In the genomic region with DNA sequence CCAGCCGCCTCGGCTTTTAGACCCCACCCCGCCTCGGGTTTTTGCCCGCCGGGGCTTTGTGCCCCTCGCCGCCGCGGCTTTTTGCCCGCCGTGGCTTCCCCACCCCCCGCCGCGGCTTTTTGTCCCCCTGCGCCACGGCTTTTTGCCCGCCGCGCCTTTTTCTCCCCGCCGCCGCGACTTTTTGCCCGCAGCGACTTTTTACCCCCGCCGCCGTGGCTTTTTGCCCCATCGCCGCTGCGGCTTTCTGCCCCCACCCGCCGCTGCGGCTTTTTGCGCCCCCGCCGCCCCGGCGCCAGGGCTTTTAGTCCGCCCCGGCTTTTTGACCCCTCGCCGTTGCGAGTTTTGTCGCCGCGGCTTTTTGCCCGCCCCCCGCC, we compare ENCODE assay signal across 13 cellular contexts.
DNase-seq lines count a peak whose midpoint lies in the region; ATAC-seq and TF ChIP-seq lines count a peak whose summit lies in the region.
"Had no signal": no experiment of that assay in that cellular context is flagged by ENCODE, and none has a peak within 500 bp of the region (broad histone marks: within the 10 kb centered on the region; RNA-seq: fewer than 3 reads in every experiment).

No MANE protein-coding gene starts in this region.

- no peaks in the 10 kb centered on the region for H3K79me1 ChIP-seq in trophoblast cell (ENCODE audit: low read length)

- H3K9ac ChIP-seq in trophoblast cell (ENCODE audit: low read length), result no peak overlapping the region

- no peak overlapping the region for H2BK5ac ChIP-seq in trophoblast cell (ENCODE audit: low read depth, low read length, poor library complexity)

- POLR2A ChIA-PET in HEK293T (lab: Yijun Ruan, JAX), result no interaction called here

- no peaks in the 10 kb centered on the region for H3K79me2 ChIP-seq in trophoblast cell (ENCODE audit: control insufficient read depth, insufficient read depth, low read length, poor library complexity)

- no peak overlapping the region for H2BK12ac ChIP-seq in trophoblast cell (ENCODE audit: low read length)

- no peak overlapping the region for H2AFZ ChIP-seq in trophoblast cell (ENCODE audit: insufficient read depth, low read length, poor library complexity)

- no peak overlapping the region for H3K27ac ChIP-seq in trophoblast cell (ENCODE audit: low read depth, low read length)

- H3K18ac ChIP-seq in trophoblast cell (ENCODE audit: low read length), result no peak overlapping the region

- no peak overlapping the region for H4K8ac ChIP-seq in trophoblast cell (ENCODE audit: low read depth, low read length)

- H2BK120ac ChIP-seq in trophoblast cell (ENCODE audit: insufficient read depth, low read length, poor library complexity), result no peak overlapping the region

- H3K36me3 ChIP-seq in trophoblast cell (ENCODE audit: control insufficient read depth in 1 of 2, insufficient read depth in 2 of 2, low read length in 2 of 2), result no peaks in the 10 kb centered on the region

- WGBS in trophoblast cell (ENCODE audit: extremely low coverage, insufficient coverage, insufficient read length), result no CpG with 5 or more reads among the region's 50 CpGs

- H3K9me3 ChIP-seq in trophoblast cell (ENCODE audit: insufficient read depth, low read depth, low read length), result no peaks in the 10 kb centered on the region

- H3K4me1 ChIP-seq in trophoblast cell (ENCODE audit: control insufficient read depth in 1 of 2, insufficient read depth in 2 of 2, low read length in 2 of 2), result no peaks in the 10 kb centered on the region

- no peak overlapping the region for H2AK5ac ChIP-seq in trophoblast cell (ENCODE audit: low read length)

- CTCF ChIA-PET in HEK293T (lab: Yijun Ruan, JAX), result no interaction called here

- DNase-seq in D341Med (ENCODE audit: low spot score) (peak; percentile 43), HEK293T (ENCODE audit: extremely low spot score) (peak; percentile 3), ecto neural progenitor cell (ENCODE audit: low spot score) (peak; percentile 40), trophoblast cell (peak; percentile 2 to 5), NCI-H1694 (lab: John Stamatoyannopoulos, UW) (no peak), SKM-1 (lab: John Stamatoyannopoulos, UW; ENCODE audit: unreplicated experiment) (no peak)
- DNase-seq: Calu3; caudate nucleus; KG1; stimulated activated naive CD4-positive, alpha-beta T cell; T-helper 9 cell had no signal

- no peak overlapping the region for H3K4me3 ChIP-seq in trophoblast cell (ENCODE audit: low read depth, low read length)

- H3K4ac ChIP-seq in trophoblast cell (ENCODE audit: low read depth, low read length), result no peak overlapping the region

- ATAC-seq in HG03196 (IDR thresholded peaks at IDR 0.05; ENCODE audit: unreplicated experiment), result no peak
- ATAC-seq: HCT116 had no signal

- peak overlapping the region; percentile 34 for H3K4me2 ChIP-seq in trophoblast cell (ENCODE audit: low read length)

- no peak overlapping the region for H3K23ac ChIP-seq in trophoblast cell (ENCODE audit: low read length)

- H4K12ac ChIP-seq in trophoblast cell (ENCODE audit: low read depth, low read length), result no peak overlapping the region

- H3K27me3 ChIP-seq in trophoblast cell (ENCODE audit: insufficient read depth, low read length), result no peaks in the 10 kb centered on the region

- H3K14ac ChIP-seq in trophoblast cell (ENCODE audit: low read length), result no peak overlapping the region

- no peak overlapping the region for H4K91ac ChIP-seq in trophoblast cell (ENCODE audit: low read depth, low read length)

TF ChIP-seq in HEK293T, 16 proteins besides CTCF, POLR2A, EP300 and RAD21:
- no peak for TF ChIP-seq L3MBTL2 (conservative IDR thresholded peaks at IDR 0.05)
- TF ChIP-seq ELF4 (IDR thresholded peaks at IDR 0.05), result no peak
- no peak for TF ChIP-seq NFRKB (IDR thresholded peaks at IDR 0.05)
- TF ChIP-seq FOXM1 (IDR thresholded peaks at IDR 0.05; ENCODE audit: borderline replicate concordance), result no peak
- no peak for TF ChIP-seq SUZ12 (IDR thresholded peaks at IDR 0.05)
- no peak for TF ChIP-seq TARDBP (IDR thresholded peaks at IDR 0.05)
- TF ChIP-seq BHLHE40 (IDR thresholded peaks at IDR 0.05; ENCODE audit: borderline replicate concordance), result no peak
- TF ChIP-seq ARNT (IDR thresholded peaks at IDR 0.05), result no peak
- no peak for TF ChIP-seq HDGF (IDR thresholded peaks at IDR 0.05; ENCODE audit: borderline replicate concordance)

Comparison
In these comparisons a context has a peak if more than half of its experiments do, and no peak if none do; other contexts are left out.
1. DNase-seq: peak in D341Med (single experiment), HEK293T (single experiment), ecto neural progenitor cell (single experiment) and trophoblast cell (2 of 2); none in NCI-H1694 (single experiment) and SKM-1 (single experiment).